In genomic region chr5:180613188-180613587, GRCh38 we compare ENCODE assay signal across 7 cellular contexts.
"Had no signal": no experiment of that assay in that cellular context is flagged by ENCODE, and none has a peak within 500 bp of the region (broad histone marks: within the 10 kb centered on the region; RNA-seq: fewer than 3 reads in every experiment).

No MANE protein-coding gene starts in this region.

- H3K27ac Mint-ChIP-seq: HFFc6, IgD-negative memory B cell had no signal

- H3K4me3 Mint-ChIP-seq: HFFc6, IgD-negative memory B cell had no signal

- H3K36me3 Mint-ChIP-seq: IgD-negative memory B cell had no signal

- H3K9me3 Mint-ChIP-seq: IgD-negative memory B cell had no signal

- DNase-seq: GM23248, GOT3, H7, HCEC 1CT, HFFc6, KBM-7 had no signal

- H3K4me3 ChIP-seq: GM23248 had no signal
